9 cellular contexts compared by ENCODE assay signal in the genomic region with DNA sequence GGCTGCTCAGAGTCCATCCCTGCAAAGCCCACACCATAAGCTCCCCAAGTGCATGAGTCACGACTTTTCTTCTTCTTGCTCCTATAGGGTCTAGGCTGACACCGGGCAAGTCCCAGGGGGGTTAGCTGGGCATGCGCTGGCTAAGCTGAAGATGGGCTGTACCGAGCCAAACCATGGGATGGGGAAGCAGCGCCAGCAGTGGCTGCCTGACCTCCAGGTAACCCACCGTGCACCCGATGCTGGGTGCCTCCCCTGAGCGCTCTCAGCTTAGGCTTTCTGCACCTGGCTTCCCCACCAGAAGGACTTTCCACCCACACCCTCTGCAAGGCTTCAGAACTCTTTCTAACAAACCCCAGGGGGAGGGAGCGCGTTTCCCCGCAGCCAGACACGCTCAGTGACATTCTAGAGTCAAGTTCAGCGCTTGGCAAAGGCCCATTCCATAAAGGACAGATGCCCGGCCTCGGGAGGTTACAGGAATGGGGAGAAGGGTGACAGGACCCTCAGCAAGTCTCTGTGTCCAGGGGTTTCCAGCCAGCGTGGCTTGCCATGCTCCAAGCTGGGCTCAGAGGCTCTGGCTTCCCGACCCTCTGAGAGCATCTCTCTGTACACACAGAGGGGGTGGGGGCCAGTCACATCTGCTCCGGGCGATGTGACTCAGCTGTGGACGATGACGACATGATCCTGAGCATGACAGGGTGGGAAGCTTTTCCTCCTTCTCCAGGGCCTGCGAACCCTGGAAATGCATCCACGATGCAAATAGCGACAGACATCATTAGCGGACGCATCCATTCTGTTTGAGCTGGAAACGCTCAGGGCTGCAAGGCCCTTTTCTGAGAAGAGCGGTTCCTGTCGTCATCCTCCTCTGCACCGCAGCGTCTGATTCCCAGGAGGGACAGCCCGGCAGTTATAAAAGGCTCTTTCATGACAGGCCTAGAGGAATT.
DNase-seq lines count a peak whose midpoint lies in the region; ATAC-seq and TF ChIP-seq lines count a peak whose summit lies in the region.
"Had no signal": no experiment of that assay in that cellular context is flagged by ENCODE, and none has a peak within 500 bp of the region (broad histone marks: within the 10 kb centered on the region; RNA-seq: fewer than 3 reads in every experiment).

No MANE protein-coding gene starts in this region.

- H3K9me3 ChIP-seq in neural cell (ENCODE audit: low read length) (no peaks in the 10 kb centered on the region), H9 (ENCODE audit: control insufficient read depth, low read depth, low read length) (no peaks in the 10 kb centered on the region)

- H3K36me3 ChIP-seq in brain microvascular endothelial cell (replicated peaks) (no peaks in the 10 kb centered on the region), neural cell (ENCODE audit: insufficient read depth, low read length) (no peaks in the 10 kb centered on the region)

- no peak overlapping the region for H2BK12ac ChIP-seq in H9 (ENCODE audit: insufficient read length, low read depth, low read length)

- in situ Hi-C loops in brain microvascular endothelial cell (cut with HindIII; ENCODE audit: low pct_ligation_motif_present, low sequenced_read_pairs) = no loop called here

- H3K9ac ChIP-seq in neural cell (ENCODE audit: low read length) (peak overlapping the region; percentile 79), H9 (ENCODE audit: extremely low read depth, insufficient read length, low read length) (no peak overlapping the region)

- H3K4me1 ChIP-seq in H9 (ENCODE audit: insufficient read depth, low read length) = no peaks in the 10 kb centered on the region

- no peak overlapping the region for H2BK120ac ChIP-seq in H9 (ENCODE audit: low read depth, low read length, poor library complexity, severe bottlenecking)

- H4K5ac ChIP-seq in H9 (ENCODE audit: insufficient read length, low read depth, low read length) = no peak overlapping the region

- H3K4me3 ChIP-seq in NB4 (ENCODE audit: low read depth, low read length) (no peak overlapping the region), brain microvascular endothelial cell (ENCODE audit: low read depth, low read length) (no peak overlapping the region), neural cell (ENCODE audit: low read length) (peak overlapping the region; percentile 47)

- H3K27ac ChIP-seq in brain microvascular endothelial cell (peak overlapping the region; percentile 44), neural cell (ENCODE audit: low read length) (peak overlapping the region; percentile 98), H9 (ENCODE audit: insufficient read length, low read depth, low read length) (no peak overlapping the region)

- H4K20me1 ChIP-seq in neural cell (ENCODE audit: insufficient read depth) (no peaks in the 10 kb centered on the region), H9 (ENCODE audit: control insufficient read depth, insufficient read depth, insufficient read length) (no peaks in the 10 kb centered on the region)

- no peak overlapping the region for H3K56ac ChIP-seq in H9 (ENCODE audit: insufficient read length, low read depth, low read length)

- H3K18ac ChIP-seq in H9 (ENCODE audit: insufficient read length, low read depth, low read length) = no peak overlapping the region

- no peak overlapping the region for H3K27ac Mint-ChIP-seq in H9
- H3K27ac Mint-ChIP-seq: stimulated activated naive CD8-positive, alpha-beta T cell treated with anti-CD3 and anti-CD28 coated beads, Interleukin-15, Interleukin-2, amounts not matched to agents 100 ng/mL and 50 ng/mL, for 24 hours had no signal

- H3K9me2 ChIP-seq in neural cell (ENCODE audit: insufficient read depth, low read length) = no peaks in the 10 kb centered on the region

- H2AFZ ChIP-seq in neural cell (ENCODE audit: low read depth, low read length) (peak overlapping the region; percentile 18), H9 (ENCODE audit: low read length) (no peak overlapping the region)

- H2BK5ac ChIP-seq in H9 (ENCODE audit: insufficient read length, low read length) = no peak overlapping the region

- peak overlapping the region; percentile 46 for H3K4me2 ChIP-seq in neural cell (ENCODE audit: low read length)
- H3K4me2 ChIP-seq in H9 (ENCODE audit: insufficient read depth, insufficient read length, low read length) = no peak overlapping the region

- DNase-seq in DMS53 treated with DMSO at 0.1 percent for 48 hours (lab: John Stamatoyannopoulos, UW; ENCODE audit: unreplicated experiment) (peak; percentile 59), NB4 (ENCODE audit: low read depth) (peak; percentile 80), brain microvascular endothelial cell (peak; percentile 80), GM19238 (ENCODE audit: insufficient read length, low spot score) (no peak), H9 (no peak)

- TF ChIP-seq RAD21 in neural cell (conservative IDR thresholded peaks at IDR 0.05) = peak; percentile 58

- WGBS in H9 (ENCODE audit: extremely low coverage, insufficient read length, low lambda C conversion rate) = no CpG with 5 or more reads among the region's 32 CpGs

- ATAC-seq in GM19324 (IDR thresholded peaks at IDR 0.05; ENCODE audit: low FRiP score, unreplicated experiment) = no peak
- ATAC-seq in HG02610 (IDR thresholded peaks at IDR 0.05; ENCODE audit: unreplicated experiment) = no peak

- H4K8ac ChIP-seq in H9 (replicated peaks; ENCODE audit: insufficient read length, low read depth, low read length) = no peak overlapping the region

- H3K4me1 Mint-ChIP-seq in H9 = peaks cover 4 to 10% of the 10 kb centered on the region in 2 experiments; a peak in 2 of 4 replicates

- H3K9me3 Mint-ChIP-seq in H9 = peaks cover 14 to 23% of the 10 kb centered on the region in 2 experiments
- H3K9me3 Mint-ChIP-seq: stimulated activated naive CD8-positive, alpha-beta T cell treated with anti-CD3 and anti-CD28 coated beads, Interleukin-15, Interleukin-2, amounts not matched to agents 100 ng/mL and 50 ng/mL, for 24 hours had no signal

- peaks cover 4% of the 10 kb centered on the region for H3F3A ChIP-seq in neural cell (ENCODE audit: insufficient read depth, low read length, poor library complexity, severe bottlenecking)

- no peaks in the 10 kb centered on the region for H3K27me3 ChIP-seq in brain microvascular endothelial cell (replicated peaks)
- no peaks in the 10 kb centered on the region for H3K27me3 ChIP-seq in neural cell (ENCODE audit: insufficient read depth, low read depth, low read length)
- no peaks in the 10 kb centered on the region for H3K27me3 ChIP-seq in H9 (ENCODE audit: insufficient read depth, low read length)

- peak; percentile 86 for TF ChIP-seq EP300 in neural cell (conservative IDR thresholded peaks at IDR 0.05; ENCODE audit: poor library complexity, severe bottlenecking)

- H3K14ac ChIP-seq in H9 (ENCODE audit: insufficient read depth, low read length) = no peak overlapping the region; the same call in 1 of the 2 replicates

- H2BK15ac ChIP-seq in H9 (ENCODE audit: low read depth, low read length) = no peak overlapping the region

- no peak overlapping the region for H2BK20ac ChIP-seq in H9 (ENCODE audit: low read depth, low read length, poor library complexity, severe bottlenecking)

- H3K27me3 Mint-ChIP-seq in H9 (ENCODE audit: low read depth) = peaks cover 7% of the 10 kb centered on the region

- H3K79me2 ChIP-seq in neural cell (replicated peaks; ENCODE audit: insufficient read depth, low read length) (no peaks in the 10 kb centered on the region), H9 (ENCODE audit: insufficient read depth, low read length) (no peaks in the 10 kb centered on the region)

- H3K36me3 Mint-ChIP-seq in H9 (ENCODE audit: insufficient read depth in 1 of 3, low read depth in 3 of 3) = peaks cover 2 to 15% (median 4%) of the 10 kb centered on the region in 3 experiments; a peak in 4 of 7 replicates

- H3K23me2 ChIP-seq in H9 (ENCODE audit: insufficient read length, low read depth, low read length, poor library complexity, severe bottlenecking) = no peaks in the 10 kb centered on the region

- no peak overlapping the region for H3T11ph ChIP-seq in H9 (ENCODE audit: low read length)

- H3K4ac ChIP-seq in H9 (ENCODE audit: low read depth, low read length) = no peak overlapping the region

- H3K4me3 Mint-ChIP-seq in H9 = no peak overlapping the region
- H3K4me3 Mint-ChIP-seq: stimulated activated naive CD8-positive, alpha-beta T cell treated with anti-CD3 and anti-CD28 coated beads, Interleukin-15, Interleukin-2, amounts not matched to agents 100 ng/mL and 50 ng/mL, for 24 hours had no signal

- TF ChIP-seq POLR2A in NB4 (IDR thresholded peaks at IDR 0.05; ENCODE audit: extremely low read depth, insufficient read length) = no peak

- H2AK5ac ChIP-seq in H9 (ENCODE audit: insufficient read length, low read length) = no peak overlapping the region

- no peaks in the 10 kb centered on the region for H3K79me1 ChIP-seq in H9 (ENCODE audit: insufficient read depth, low read depth, low read length, poor library complexity, severe bottlenecking)

- TF ChIP-seq CTCF in NB4 (IDR thresholded peaks at IDR 0.05; ENCODE audit: low read depth, low read length) = no peak
- no peak for TF ChIP-seq CTCF in brain microvascular endothelial cell (IDR thresholded peaks at IDR 0.05; ENCODE audit: low read depth, low read length, missing control alignments)
- no peak for TF ChIP-seq CTCF in neural cell (IDR thresholded peaks at IDR 0.05; ENCODE audit: poor library complexity, severe bottlenecking)
- TF ChIP-seq CTCF in H9 (conservative IDR thresholded peaks at IDR 0.05) = no peak

- no peak overlapping the region for H3K23ac ChIP-seq in H9 (ENCODE audit: insufficient read length, low read depth, low read length)

- H4K91ac ChIP-seq in H9 (ENCODE audit: insufficient read length, low read depth, low read length) = no peak overlapping the region

TF ChIP-seq in neural cell, 6 proteins besides CTCF, POLR2A, EP300 and RAD21 (continues in another document):
- TF ChIP-seq EZH2 (IDR thresholded peaks at IDR 0.05; ENCODE audit: borderline replicate concordance, insufficient read depth, low read length, poor library complexity, severe bottlenecking) (no peak), SMC3 (conservative IDR thresholded peaks at IDR 0.05; ENCODE audit: poor library complexity) (peak; percentile 55), POLR2AphosphoS5 (IDR thresholded peaks at IDR 0.05) (peak; percentile 80), MXI1 (conservative IDR thresholded peaks at IDR 0.05; ENCODE audit: poor library complexity, severe bottlenecking) (peak; percentile 22), TAF1 (IDR thresholded peaks at IDR 0.05; ENCODE audit: low read depth) (no peak)

Comparison
In these comparisons a context has a peak if more than half of its experiments do, and no peak if none do; other contexts are left out.
1. DNase-seq: peak in DMS53 treated with DMSO at 0.1 percent for 48 hours (single experiment), NB4 (single experiment) and brain microvascular endothelial cell (single experiment); none in GM19238 (single experiment) and H9 (single experiment).